ENCODE assay signal across 21 cellular contexts in the genomic region with DNA sequence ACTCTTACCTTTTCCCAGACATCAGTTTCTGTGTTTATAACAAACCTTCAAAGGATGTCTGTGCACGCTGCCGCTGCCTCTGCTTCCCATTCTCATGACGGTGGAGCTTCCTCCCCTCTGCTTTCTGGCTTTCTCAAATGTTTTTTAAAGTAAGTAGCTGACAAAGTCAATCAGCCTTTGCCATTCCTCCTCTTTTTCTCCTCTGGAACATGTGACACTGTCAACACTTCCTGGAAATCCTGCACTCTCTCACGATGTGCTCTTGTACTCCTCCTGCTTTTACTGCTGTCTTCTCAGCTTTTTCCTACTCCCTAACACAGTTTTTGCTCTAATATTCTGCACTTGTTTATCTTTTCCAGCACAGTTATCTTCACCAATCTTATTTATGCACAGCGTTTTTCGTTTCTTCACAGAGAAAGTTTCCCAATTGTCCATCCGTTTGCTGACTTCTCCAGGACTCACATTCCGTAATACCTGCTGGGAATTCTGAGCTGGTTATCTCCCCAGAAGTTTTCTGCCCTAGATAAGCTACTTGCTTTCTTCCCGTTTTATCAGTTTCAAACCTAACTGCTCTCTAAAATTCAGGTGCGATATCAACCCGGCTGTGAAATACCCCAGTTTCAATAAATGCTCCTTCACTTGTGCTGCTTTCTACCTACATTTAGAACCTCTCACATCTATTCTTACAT.
DNase-seq lines count a peak whose midpoint lies in the region; ATAC-seq, FAIRE-seq and TF ChIP-seq lines count a peak whose summit lies in the region.
"Had no signal": no experiment of that assay in that cellular context is flagged by ENCODE, and none has a peak within 500 bp of the region (broad histone marks: within the 10 kb centered on the region; RNA-seq: fewer than 3 reads in every experiment).

No MANE protein-coding gene starts in this region.

- H2AFZ ChIP-seq in mammary epithelial cell (ENCODE audit: low read depth, low read length) (peak overlapping the region; percentile 71), K562 (ENCODE audit: low read depth, low read length) (peak overlapping the region; percentile 40; the same call in 1 of the 2 replicates), HepG2 (ENCODE audit: low read length) (peak overlapping the region; percentile 15)

- no peak overlapping the region for H3K4me3 Mint-ChIP-seq in MCF 10A (ENCODE audit: unreplicated experiment)
- no peak overlapping the region for H3K4me3 Mint-ChIP-seq in stimulated activated effector memory CD8-positive, alpha-beta T cell treated with anti-CD3 and anti-CD28 coated beads, Interleukin-12 subunit alpha, Interleukin-12 subunit beta, amount 100 ng/mL, for 72 hours
- no peak overlapping the region for H3K4me3 Mint-ChIP-seq in activated CD4-positive, alpha-beta memory T cell treated with anti-CD3 and anti-CD28 coated beads for 36 hours
- H3K4me3 Mint-ChIP-seq: dendritic cell treated with granulocyte-macrophage colony-stimulating factor and Interleukin-4, amounts not matched to agents 40 ng/mL and 50 ng/mL, for 4 days had no signal

- POLR2A ChIA-PET in MCF 10A (lab: Yijun Ruan, JAX): interaction anchor here (0.6 to 0.7 kb wide), 2 partner anchors 396 to 817 kb away, joined by 3 read pairs; no protein-coding TSS in a partner anchor
- POLR2A ChIA-PET in K562 (lab: Yijun Ruan, JAX): no interaction called here
- POLR2A ChIA-PET in HepG2 (lab: Yijun Ruan, JAX): no interaction called here
- POLR2A ChIA-PET in activated CD4-positive, alpha-beta memory T cell treated with anti-CD3 and anti-CD28 coated beads for 36 hours (lab: Charles Lee): no interaction called here

- no peaks in the 10 kb centered on the region for H3K9me1 ChIP-seq in K562 (ENCODE audit: control insufficient read depth, insufficient read depth, low read length)

- no peaks in the 10 kb centered on the region for H3K36me3 Mint-ChIP-seq in MCF 10A (ENCODE audit: insufficient read depth, unreplicated experiment)
- no peaks in the 10 kb centered on the region for H3K36me3 Mint-ChIP-seq in stimulated activated effector memory CD8-positive, alpha-beta T cell treated with anti-CD3 and anti-CD28 coated beads, Interleukin-12 subunit alpha, Interleukin-12 subunit beta, amount 100 ng/mL, for 72 hours
- no peaks in the 10 kb centered on the region for H3K36me3 Mint-ChIP-seq in activated CD4-positive, alpha-beta memory T cell treated with anti-CD3 and anti-CD28 coated beads for 36 hours
- H3K36me3 Mint-ChIP-seq: brain had no signal

- in situ Hi-C loops in mammary epithelial cell (cut with MboI; ENCODE audit: low sequenced_read_pairs in 2 of 2): no loop called here
- in situ Hi-C loops in K562 (cut with MboI): no loop called here
- in situ Hi-C loops in HepG2 (cut with HindIII; ENCODE audit: extremely low pct_ligation_motif_present, low pct_unique_long_range_greater_than_20kb): no loop called here

- H3K79me2 ChIP-seq in mammary epithelial cell (ENCODE audit: insufficient read depth, low read length) (no peaks in the 10 kb centered on the region), K562 (ENCODE audit: control insufficient read depth, insufficient read depth, low read length) (no peaks in the 10 kb centered on the region), HepG2 (ENCODE audit: insufficient read depth, low read length) (no peaks in the 10 kb centered on the region)

- H3K9me3 ChIP-seq in mammary epithelial cell (replicated peaks; ENCODE audit: insufficient read depth, low read length): no peaks in the 10 kb centered on the region
- no peaks in the 10 kb centered on the region for H3K9me3 ChIP-seq in K562 (replicated peaks; ENCODE audit: control insufficient read depth, insufficient read depth, low read depth, low read length)
- H3K9me3 ChIP-seq in HepG2 (ENCODE audit: low read length): no peaks in the 10 kb centered on the region
- peaks cover 0 to 11% (median 9%) of the 10 kb centered on the region in 5 donors for H3K9me3 ChIP-seq in subcutaneous abdominal adipose tissue (ENCODE audit: control insufficient read depth in 5 of 5, low read length in 5 of 5)
- H3K9me3 ChIP-seq: thyroid gland had no signal

- H4K20me1 ChIP-seq in mammary epithelial cell (ENCODE audit: insufficient read depth, low read length): no peaks in the 10 kb centered on the region
- no peaks in the 10 kb centered on the region for H4K20me1 ChIP-seq in K562 (replicated peaks; ENCODE audit: control insufficient read depth, insufficient read depth, low read length)
- no peaks in the 10 kb centered on the region for H4K20me1 ChIP-seq in HepG2 (ENCODE audit: insufficient read depth, low read length)

- ATAC-seq in K562 (no peak), HepG2 (no peak)
- ATAC-seq in stimulated activated effector memory CD8-positive, alpha-beta T cell treated with anti-CD3 and anti-CD28 coated beads, Interleukin-12 subunit alpha, Interleukin-12 subunit beta, amount 100 ng/mL, for 72 hours: no peak

- H3K4me2 ChIP-seq in mammary epithelial cell (ENCODE audit: insufficient read depth, low read depth, low read length) (no peak overlapping the region), K562 (ENCODE audit: insufficient read depth, low read length) (peak overlapping the region; percentile 32; the same call in 1 of the 2 replicates), HepG2 (ENCODE audit: low read depth, low read length) (no peak overlapping the region)

- H3K4me3 ChIP-seq in mammary epithelial cell (replicated peaks in 1 of 3; ENCODE audit: insufficient read depth in 1 of 3, low read depth in 2 of 3, low read length in 3 of 3): no peak overlapping the region
- H3K4me3 ChIP-seq in K562: no peak overlapping the region
- H3K4me3 ChIP-seq in HepG2 (replicated peaks in 1 of 3; ENCODE audit: insufficient read depth in 1 of 3, low read depth in 2 of 3, low read length in 3 of 3): no peak overlapping the region
- peak overlapping the region in 3 of 5 donors; percentile 20 to 63 (median 38) for H3K4me3 ChIP-seq in subcutaneous abdominal adipose tissue (ENCODE audit: low read depth in 1 of 5, low read length in 5 of 5)
- H3K4me3 ChIP-seq: esophagus squamous epithelium, SK-N-MC, thyroid gland had no signal

- H3K27ac ChIP-seq in mammary epithelial cell (ENCODE audit: insufficient read depth, low read depth, low read length): no peak overlapping the region
- peak overlapping the region; percentile 44; the same call in 1 of the 3 replicates for H3K27ac ChIP-seq in K562 (ENCODE audit: extremely low read depth, low read depth, low read length)
- no peak overlapping the region for H3K27ac ChIP-seq in HepG2 (ENCODE audit: extremely low read length, insufficient read depth, low read length)
- H3K27ac ChIP-seq in subcutaneous abdominal adipose tissue (ENCODE audit: low read depth, low read length): no peak overlapping the region
- H3K27ac ChIP-seq: 22Rv1, esophagus squamous epithelium, SK-N-MC, thyroid gland had no signal

- FAIRE-seq in K562 (lab: Jason Lieb, UNC) (no peak), HepG2 (lab: Jason Lieb, UNC) (no peak)

- H3K36me3 ChIP-seq in mammary epithelial cell (ENCODE audit: insufficient read depth, low read length) (no peaks in the 10 kb centered on the region), K562 (ENCODE audit: control insufficient read depth, insufficient read depth, low read length) (no peaks in the 10 kb centered on the region), HepG2 (replicated peaks in 1 of 2; ENCODE audit: control insufficient read depth in 1 of 2, insufficient read depth in 2 of 2, low read length in 2 of 2) (no peaks in the 10 kb centered on the region), subcutaneous abdominal adipose tissue (ENCODE audit: control insufficient read depth in 5 of 5, insufficient read depth in 5 of 5, low read length in 5 of 5) (no peaks in the 10 kb centered on the region)
- H3K36me3 ChIP-seq: esophagus squamous epithelium, thyroid gland had no signal

- WGBS in mammary epithelial cell (ENCODE audit: low coverage, missing lambda C conversion rate): 51% methylated on average over 11 of the region's 11 CpGs
- 3% methylated on average over 9 of the region's 11 CpGs for WGBS in K562 (ENCODE audit: insufficient coverage, low coverage, missing lambda C conversion rate)
- 12% methylated on average over 11 of the region's 11 CpGs for WGBS in HepG2 (ENCODE audit: low lambda C conversion rate)

- DNase-seq in mammary epithelial cell (no peak), MCF 10A (ENCODE audit: unreplicated experiment) (no peak), K562 (ENCODE audit: extremely low read depth in 1 of 4, low spot score in 3 of 4) (peak in 1 of 4 experiments; percentile 6), HepG2 (ENCODE audit: low spot score) (no peak), SHP77 (lab: John Stamatoyannopoulos, UW) (no peak)
- DNase-seq in stimulated activated effector memory CD8-positive, alpha-beta T cell treated with anti-CD3 and anti-CD28 coated beads, Interleukin-12 subunit alpha, Interleukin-12 subunit beta, amount 100 ng/mL, for 72 hours (ENCODE audit: low spot score in 2 of 2): no peak
- no peak for DNase-seq in activated CD4-positive, alpha-beta memory T cell treated with anti-CD3 and anti-CD28 coated beads for 36 hours
- DNase-seq: activated CD4-positive, alpha-beta T cell treated with anti-CD3 and anti-CD28 coated beads for 4 hours; esophagus squamous epithelium; KBM-7; kidney glomerular epithelial cell; NCI-H2029; NCI-H524; posterior cingulate gyrus; T1000; thyroid gland had no signal

- CTCF ChIA-PET in mammary epithelial cell (lab: Charles Lee; ENCODE audit: low non-redundant PET): no interaction called here
- CTCF ChIA-PET in MCF 10A (lab: Yijun Ruan, JAX): no interaction called here
- CTCF ChIA-PET in K562 (lab: Yijun Ruan, JAX; ENCODE audit: low intra/inter-chr PET ratio): no interaction called here
- CTCF ChIA-PET in HepG2 (lab: Yijun Ruan, JAX; ENCODE audit: low intra/inter-chr PET ratio, low total read pairs): no interaction called here
- CTCF ChIA-PET in activated CD4-positive, alpha-beta memory T cell treated with anti-CD3 and anti-CD28 coated beads for 36 hours (lab: Charles Lee): no interaction called here

- dilution Hi-C loops in mammary epithelial cell (cut with HindIII; ENCODE audit: low sequenced_read_pairs): no loop called here

- no peaks in the 10 kb centered on the region for H3K9me3 Mint-ChIP-seq in MCF 10A (ENCODE audit: unreplicated experiment)
- H3K9me3 Mint-ChIP-seq in stimulated activated effector memory CD8-positive, alpha-beta T cell treated with anti-CD3 and anti-CD28 coated beads, Interleukin-12 subunit alpha, Interleukin-12 subunit beta, amount 100 ng/mL, for 72 hours: peaks cover 4% of the 10 kb centered on the region
- peaks cover 2% of the 10 kb centered on the region for H3K9me3 Mint-ChIP-seq in activated CD4-positive, alpha-beta memory T cell treated with anti-CD3 and anti-CD28 coated beads for 36 hours
- H3K9me3 Mint-ChIP-seq: dendritic cell treated with granulocyte-macrophage colony-stimulating factor and Interleukin-4, amounts not matched to agents 40 ng/mL and 50 ng/mL, for 4 days had no signal

- H3K27me3 Mint-ChIP-seq in MCF 10A (ENCODE audit: insufficient read depth, unreplicated experiment): no peaks in the 10 kb centered on the region
- H3K27me3 Mint-ChIP-seq in activated CD4-positive, alpha-beta memory T cell treated with anti-CD3 and anti-CD28 coated beads for 36 hours: no peaks in the 10 kb centered on the region
- H3K27me3 Mint-ChIP-seq: brain; dendritic cell treated with granulocyte-macrophage colony-stimulating factor and Interleukin-4, amounts not matched to agents 40 ng/mL and 50 ng/mL, for 4 days had no signal

- H3K27ac Mint-ChIP-seq in MCF 10A (ENCODE audit: low read depth, unreplicated experiment): no peak overlapping the region
- H3K27ac Mint-ChIP-seq in stimulated activated effector memory CD8-positive, alpha-beta T cell treated with anti-CD3 and anti-CD28 coated beads, Interleukin-12 subunit alpha, Interleukin-12 subunit beta, amount 100 ng/mL, for 72 hours: no peak overlapping the region
- H3K27ac Mint-ChIP-seq in activated CD4-positive, alpha-beta memory T cell treated with anti-CD3 and anti-CD28 coated beads for 36 hours: no peak overlapping the region
- H3K27ac Mint-ChIP-seq: dendritic cell treated with granulocyte-macrophage colony-stimulating factor and Interleukin-4, amounts not matched to agents 40 ng/mL and 50 ng/mL, for 4 days had no signal

- TF ChIP-seq RAD21 in K562 (CRISPR knock-in tag; conservative IDR thresholded peaks at IDR 0.05 in 1 of 2, IDR thresholded peaks at IDR 0.05 in 1 of 2) (no peak), HepG2 (CRISPR knock-in tag; IDR thresholded peaks at IDR 0.05) (no peak)

- TF ChIP-seq EP300 in K562 (IDR thresholded peaks at IDR 0.05; ENCODE audit: low read length) (no peak), HepG2 (IDR thresholded peaks at IDR 0.05; ENCODE audit: low read depth in 2 of 2, low read length in 2 of 2) (no peak), HepG2 (CRISPR knock-in tag; IDR thresholded peaks at IDR 0.05; ENCODE audit: borderline replicate concordance) (no peak)

- BruUV-seq in mammary epithelial cell (replicated peaks; lab: Mats Ljungman, UMichigan) (no TSS peak), MCF 10A (replicated peaks; lab: Mats Ljungman, UMichigan) (no TSS peak), K562 (replicated peaks; lab: Mats Ljungman, UMichigan) (no TSS peak), HepG2 (replicated peaks; lab: Mats Ljungman, UMichigan) (no TSS peak)

- H3K4me1 ChIP-seq in mammary epithelial cell (ENCODE audit: insufficient read depth, low read length): no peaks in the 10 kb centered on the region
- no peaks in the 10 kb centered on the region; a peak in 1 of 5 replicates for H3K4me1 ChIP-seq in K562 (replicated peaks in 1 of 2; ENCODE audit: control insufficient read depth in 2 of 2, insufficient read depth in 2 of 2, low read length in 2 of 2)
- H3K4me1 ChIP-seq in HepG2 (ENCODE audit: insufficient read depth, low read length): no peaks in the 10 kb centered on the region
- peaks cover 0 to 6% (median 0%) of the 10 kb centered on the region in 5 donors for H3K4me1 ChIP-seq in subcutaneous abdominal adipose tissue (ENCODE audit: control insufficient read depth in 5 of 5, insufficient read depth in 5 of 5, low read length in 5 of 5)
- H3K4me1 ChIP-seq: esophagus squamous epithelium, thyroid gland had no signal

- H3K27me3 ChIP-seq in mammary epithelial cell (ENCODE audit: insufficient read depth, low read length) (no peaks in the 10 kb centered on the region), K562 (ENCODE audit: control insufficient read depth in 2 of 2, insufficient read depth in 2 of 2, low read length in 2 of 2) (no peaks in the 10 kb centered on the region), HepG2 (ENCODE audit: control insufficient read depth in 1 of 2, insufficient read depth in 2 of 2, low read length in 2 of 2) (no peaks in the 10 kb centered on the region; a peak in 1 of 5 replicates), subcutaneous abdominal adipose tissue (ENCODE audit: control insufficient read depth in 5 of 5, insufficient read depth in 4 of 5, low read length in 5 of 5) (no peaks in the 10 kb centered on the region)
- H3K27me3 ChIP-seq: esophagus squamous epithelium, thyroid gland had no signal

- H3K4me1 Mint-ChIP-seq in MCF 10A (ENCODE audit: insufficient read depth, unreplicated experiment): no peaks in the 10 kb centered on the region
- no peaks in the 10 kb centered on the region for H3K4me1 Mint-ChIP-seq in stimulated activated effector memory CD8-positive, alpha-beta T cell treated with anti-CD3 and anti-CD28 coated beads, Interleukin-12 subunit alpha, Interleukin-12 subunit beta, amount 100 ng/mL, for 72 hours
- H3K4me1 Mint-ChIP-seq in activated CD4-positive, alpha-beta memory T cell treated with anti-CD3 and anti-CD28 coated beads for 36 hours (ENCODE audit: low read depth): no peaks in the 10 kb centered on the region

- TF ChIP-seq CTCF in mammary epithelial cell (conservative IDR thresholded peaks at IDR 0.05 in 1 of 2, IDR thresholded peaks at IDR 0.05 in 1 of 2; ENCODE audit: extremely low read depth in 1 of 2, insufficient read depth in 1 of 2, low read depth in 1 of 2, low read length in 2 of 2) (no peak), MCF 10A (IDR thresholded peaks at IDR 0.05; ENCODE audit: unreplicated experiment) (no peak), K562 (IDR thresholded peaks at IDR 0.05 in 2 of 3, conservative IDR thresholded peaks at IDR 0.05 in 1 of 3; ENCODE audit: insufficient read depth in 2 of 3, low read depth in 1 of 3, low read length in 3 of 3) (no peak), HepG2 (CRISPR knock-in tag; IDR thresholded peaks at IDR 0.05) (no peak)

- no peak overlapping the region for H3K9ac ChIP-seq in mammary epithelial cell (ENCODE audit: insufficient read depth, low read length)
- H3K9ac ChIP-seq in K562 (ENCODE audit: insufficient read depth in 1 of 2, low read depth in 2 of 2, low read length in 2 of 2): no peak overlapping the region; a peak in 1 of 4 replicates
- H3K9ac ChIP-seq in HepG2 (ENCODE audit: insufficient read depth, low read depth, low read length): no peak overlapping the region
- peak overlapping the region in 1 of 5 donors; percentile 56 for H3K9ac ChIP-seq in subcutaneous abdominal adipose tissue (ENCODE audit: low read length in 5 of 5)

- intact Hi-C loops in mammary epithelial cell (cut with micrococcal nuclease) (no loop called here), MCF 10A (cut with micrococcal nuclease) (no loop called here), K562 (cut with micrococcal nuclease) (no loop called here), HepG2 (cut with micrococcal nuclease; ENCODE audit: unreplicated experiment) (no loop called here)
- intact Hi-C loops in activated CD4-positive, alpha-beta memory T cell treated with anti-CD3 and anti-CD28 coated beads for 36 hours (cut with micrococcal nuclease): no loop called here

- TF ChIP-seq POLR2A in K562 (conservative IDR thresholded peaks at IDR 0.05): no peak
- no peak for TF ChIP-seq POLR2A in HepG2 (IDR thresholded peaks at IDR 0.05; ENCODE audit: insufficient read depth in 1 of 2, low read depth in 2 of 2, low read length in 2 of 2)

Comparison
In these comparisons a context has a peak if more than half of its experiments do, and no peak if none do; other contexts are left out.
1. H2AFZ ChIP-seq: peak in every context shown above with its lines; median percentile 71 in mammary epithelial cell; 40 in K562; 15 in HepG2.
2. H3K4me3 ChIP-seq: peak in subcutaneous abdominal adipose tissue (3 of 5); none in mammary epithelial cell (0 of 3), K562 (single experiment) and HepG2 (0 of 3).